Comparison of ENCODE assay signal across 29 cellular contexts in genomic region chr19:51141181-51141580, GRCh38. TPM values are rescaled to one million over a fixed set of nuclear protein-coding genes. Genes with fewer than 3 reads are reported as not detected.
"Had no signal": no experiment of that assay in that cellular context is flagged by ENCODE, and none has a peak within 500 bp of the region (broad histone marks: within the 10 kb centered on the region; RNA-seq: fewer than 3 reads in every experiment).

No MANE protein-coding gene starts in this region.

- H3K4me1 ChIP-seq: thyroid gland had no signal

- H3K27me3 ChIP-seq: thyroid gland had no signal

- H3K36me3 Mint-ChIP-seq: activated naive CD8-positive, alpha-beta T cell treated with anti-CD3 and anti-CD28 coated beads, Interleukin-2, amount 10 ng/mL, durations not matched to agents 7 days and 5 days; T-cell had no signal

- H3K9me3 ChIP-seq: heart right ventricle, left ventricle myocardium inferior, thyroid gland had no signal

- DNase-seq: activated CD4-positive, alpha-beta T cell treated with anti-CD3 and anti-CD28 coated beads for 1 hour; activated CD4-positive, alpha-beta T cell treated with anti-CD3 and anti-CD28 coated beads, Interleukin-2, amount 50 U/mL, for 1 hour; activated CD8-positive, alpha-beta T cell treated with anti-CD3 and anti-CD28 coated beads, Interleukin-2, amount 10 ng/mL, durations not matched to agents 7 days and 5 days; activated effector memory CD4-positive, alpha-beta T cell treated with Interleukin-2 at 50 U/mL for 16 hours; activated naive CD4-positive, alpha-beta T cell treated with anti-CD3 and anti-CD28 coated beads for 36 hours; activated naive CD8-positive, alpha-beta T cell treated with anti-CD3 and anti-CD28 coated beads, Interleukin-2, amount 10 ng/mL, durations not matched to agents 7 days and 5 days; cerebellar nuclear complex; cortex of kidney; erythroblast; foreskin fibroblast; heart right ventricle; kidney glomerular epithelial cell; left ventricle myocardium inferior; midbrain; occipital lobe; stimulated activated CD4-positive, alpha-beta T cell treated with anti-CD3 and anti-CD28 coated beads, Interleukin-2, amount 100 ng/mL, for 48 hours; stimulated activated naive CD8-positive, alpha-beta T cell treated with anti-CD3 and anti-CD28 coated beads, Interleukin-15, Interleukin-2, amounts not matched to agents 100 U/mL and 50 U/mL, for 24 hours; T-cell; thyroid gland had no signal

- ATAC-seq: activated CD8-positive, alpha-beta T cell treated with anti-CD3 and anti-CD28 coated beads, Interleukin-2, amount 10 ng/mL, durations not matched to agents 7 days and 5 days; heart right ventricle; sciatic nerve; SK-N-SH treated with all-trans-retinoic acid at 6 μM for 48 hours; stimulated activated naive CD8-positive, alpha-beta T cell treated with anti-CD3 and anti-CD28 coated beads, Interleukin-15, Interleukin-2, amounts not matched to agents 100 U/mL and 50 U/mL, for 24 hours; T-cell had no signal

- H3K4me3 Mint-ChIP-seq: activated CD8-positive, alpha-beta T cell treated with anti-CD3 and anti-CD28 coated beads, Interleukin-2, amount 10 ng/mL, durations not matched to agents 7 days and 5 days; activated naive CD4-positive, alpha-beta T cell treated with anti-CD3 and anti-CD28 coated beads for 36 hours; activated naive CD8-positive, alpha-beta T cell treated with anti-CD3 and anti-CD28 coated beads, Interleukin-2, amount 10 ng/mL, durations not matched to agents 7 days and 5 days; nephron; T-cell had no signal

- H3K36me3 ChIP-seq: heart right ventricle, left ventricle myocardium inferior, thyroid gland had no signal

- H3K4me2 ChIP-seq: smooth muscle cell had no signal

- H3K27ac ChIP-seq: thyroid gland had no signal

- H3K4me3 ChIP-seq: heart right ventricle, left ventricle myocardium inferior, smooth muscle cell, thyroid gland had no signal

- H3K4me1 Mint-ChIP-seq: nephron had no signal

- FAIRE-seq: TTC549 had no signal

- H3K9me3 Mint-ChIP-seq: activated naive CD4-positive, alpha-beta T cell treated with anti-CD3 and anti-CD28 coated beads for 36 hours; activated naive CD8-positive, alpha-beta T cell treated with anti-CD3 and anti-CD28 coated beads, Interleukin-2, amount 10 ng/mL, durations not matched to agents 7 days and 5 days; T-cell had no signal

- H3K27ac Mint-ChIP-seq: activated CD8-positive, alpha-beta T cell treated with anti-CD3 and anti-CD28 coated beads, Interleukin-2, amount 10 ng/mL, durations not matched to agents 7 days and 5 days; activated naive CD4-positive, alpha-beta T cell treated with anti-CD3 and anti-CD28 coated beads for 36 hours; activated naive CD8-positive, alpha-beta T cell treated with anti-CD3 and anti-CD28 coated beads, Interleukin-2, amount 10 ng/mL, durations not matched to agents 7 days and 5 days; nephron; T-cell had no signal

RNA-seq across cellular contexts. Expression of gene SIGLEC7, which starts 0.9 kb away (rescaled TPM):
- total RNA-seq: activated CD8-positive, alpha-beta T cell treated with anti-CD3 and anti-CD28 coated beads, Interleukin-2, amount 10 ng/mL, durations not matched to agents 7 days and 5 days; activated naive CD4-positive, alpha-beta T cell treated with anti-CD3 and anti-CD28 coated beads for 36 hours; fibroblast of lung; lung microvascular endothelial cell; renal cortical epithelial cell; smooth muscle cell had no signal
- polyA plus RNA-seq: fibroblast of lung, smooth muscle cell had no signal

RNA-seq across cellular contexts. Expression of gene SIGLEC9, which starts 16.5 kb away (rescaled TPM):
- total RNA-seq: fibroblast of lung, renal cortical epithelial cell, smooth muscle cell had no signal
- polyA plus RNA-seq: fibroblast of lung, smooth muscle cell had no signal

RNA-seq across cellular contexts. Expression of gene KLK14, which starts 58.5 kb away (rescaled TPM):
- total RNA-seq: fibroblast of lung, lung microvascular endothelial cell, occipital lobe, renal cortical epithelial cell, subcutaneous adipose tissue, thyroid gland, ureter had no signal
- polyA plus RNA-seq: fibroblast of lung had no signal
